In genomic region chr15:54841906-54842305, GRCh38 we compare ENCODE assay signal across 22 cellular contexts.
"Had no signal": no experiment of that assay in that cellular context is flagged by ENCODE, and none has a peak within 500 bp of the region (broad histone marks: within the 10 kb centered on the region; RNA-seq: fewer than 3 reads in every experiment).

No MANE protein-coding gene starts in this region.

- ATAC-seq: effector memory CD8-positive, alpha-beta T cell; esophagus mucosa; left cardiac atrium; left lung; left ventricle myocardium superior; lower lobe of right lung had no signal

- H3K36me3 Mint-ChIP-seq: memory B cell had no signal

- H3K27ac Mint-ChIP-seq: effector memory CD8-positive, alpha-beta T cell; endodermal cell; memory B cell had no signal

- H3K27me3 ChIP-seq: colonic mucosa, esophagus squamous epithelium, gastrocnemius medialis, left lung had no signal

- H3K4me1 Mint-ChIP-seq: endodermal cell, memory B cell had no signal

- H3K9me3 Mint-ChIP-seq: effector memory CD8-positive, alpha-beta T cell; endodermal cell; memory B cell had no signal

- H3K4me1 ChIP-seq: colonic mucosa, esophagus squamous epithelium, gastrocnemius medialis, heart right ventricle, left lung, lower lobe of right lung had no signal

- H3K4me3 Mint-ChIP-seq: effector memory CD8-positive, alpha-beta T cell; endodermal cell; memory B cell had no signal

- H3K36me3 ChIP-seq: colonic mucosa, esophagus squamous epithelium, gastrocnemius medialis, heart right ventricle, left lung, lower lobe of right lung had no signal

- DNase-seq: colonic mucosa; effector CD8-positive, alpha-beta T cell; effector memory CD8-positive, alpha-beta T cell; endodermal cell; erythroblast; esophagus squamous epithelium; foreskin fibroblast; foreskin melanocyte; gastrocnemius medialis; glutamatergic neuron; head of caudate nucleus; heart right ventricle; hippocampal formation; left cardiac atrium; left lung; left ventricle myocardium superior; lower lobe of right lung; mesendoderm; midbrain had no signal

- H3K9me3 ChIP-seq: colonic mucosa, esophagus squamous epithelium, gastrocnemius medialis, heart right ventricle, left lung, lower lobe of right lung had no signal

- H3K27ac ChIP-seq: colonic mucosa, epithelial cell of prostate, esophagus squamous epithelium, gastrocnemius medialis, heart right ventricle, left lung, lower lobe of right lung had no signal

- H3K27me3 Mint-ChIP-seq: memory B cell had no signal

- H3K4me3 ChIP-seq: colonic mucosa, esophagus squamous epithelium, gastrocnemius medialis, heart right ventricle, left lung, lower lobe of right lung had no signal
